In genomic region chr14:104677506-104678332, GRCh38 we compare ENCODE assay signal across 1 cellular context.
TF ChIP-seq lines count a peak whose summit lies in the region.

No MANE protein-coding gene starts in this region.

TF ChIP-seq in HEK293, 187 proteins besides CTCF, POLR2A, EP300 and RAD21 (continued from another document and continues in another):
- TF ChIP-seq PATZ1 (tag by site-specific recombination; IDR thresholded peaks at IDR 0.05) = peak; percentile 99
- peak; percentile 82; the same call in 1 of the 2 replicates for TF ChIP-seq YY1 (tag by site-specific recombination; IDR thresholded peaks at IDR 0.05)
- TF ChIP-seq ZNF449 (tag by site-specific recombination; IDR thresholded peaks at IDR 0.05) = no peak
- peak; percentile 69; the same call in 1 of the 2 replicates for TF ChIP-seq ZBTB7A (tag by site-specific recombination; IDR thresholded peaks at IDR 0.05; ENCODE audit: low read depth)
- no peak for TF ChIP-seq ZNF488 (tag by site-specific recombination; IDR thresholded peaks at IDR 0.05)
- peak; percentile 62 for TF ChIP-seq ZNF366 (tag by site-specific recombination; conservative IDR thresholded peaks at IDR 0.05)
- TF ChIP-seq ZBTB11 (tag by site-specific recombination; conservative IDR thresholded peaks at IDR 0.05; ENCODE audit: low read depth) = peak; percentile 37; the same call in 1 of the 2 replicates
- peak; percentile 89 for TF ChIP-seq KLF1 (tag by site-specific recombination; IDR thresholded peaks at IDR 0.05)
- no peak for TF ChIP-seq BCL11B (tag by site-specific recombination; IDR thresholded peaks at IDR 0.05; ENCODE audit: low read depth)
- TF ChIP-seq ZFP69B (tag by site-specific recombination; IDR thresholded peaks at IDR 0.05) = peak; percentile 66; the same call in 1 of the 2 replicates
- peak; percentile 46; the same call in 1 of the 2 replicates for TF ChIP-seq HIC1 (tag by site-specific recombination; IDR thresholded peaks at IDR 0.05)
- TF ChIP-seq ZSCAN4 (tag by site-specific recombination; IDR thresholded peaks at IDR 0.05) = no peak
- TF ChIP-seq REPIN1 (tag by site-specific recombination; IDR thresholded peaks at IDR 0.05; ENCODE audit: low read depth) = 0 out of 2 replicates have a peak, but pooled peaks have one; percentile 19
- peak; percentile 91 for TF ChIP-seq SP7 (tag by site-specific recombination; IDR thresholded peaks at IDR 0.05)
- TF ChIP-seq WT1 (tag by site-specific recombination; IDR thresholded peaks at IDR 0.05) = peak; percentile 29; the same call in 1 of the 2 replicates
- TF ChIP-seq ZNF664 (tag by site-specific recombination; IDR thresholded peaks at IDR 0.05) = no peak
- TF ChIP-seq ZNF24 (tag by site-specific recombination; IDR thresholded peaks at IDR 0.05) = peak; percentile 80
- TF ChIP-seq TRIM28 (IDR thresholded peaks at IDR 0.05; ENCODE audit: borderline replicate concordance, low read length) = 0 out of 2 replicates have a peak, but pooled peaks have one; percentile 20
- TF ChIP-seq ZNF18 (tag by site-specific recombination; IDR thresholded peaks at IDR 0.05) = no peak
- TF ChIP-seq ZNF140 (tag by site-specific recombination; IDR thresholded peaks at IDR 0.05) = no peak
- 0 out of 2 replicates have a peak, but pooled peaks have one; percentile 37 for TF ChIP-seq ZSCAN23 (tag by site-specific recombination; IDR thresholded peaks at IDR 0.05)
- peak; percentile 99 for TF ChIP-seq SP3 (tag by site-specific recombination; IDR thresholded peaks at IDR 0.05)
- TF ChIP-seq ZNF114 (tag by site-specific recombination; IDR thresholded peaks at IDR 0.05) = no peak
- TF ChIP-seq ZNF292 (tag by site-specific recombination; IDR thresholded peaks at IDR 0.05; ENCODE audit: borderline replicate concordance, low read depth) = no peak
- TF ChIP-seq TCF7L2 (IDR thresholded peaks at IDR 0.05; ENCODE audit: borderline replicate concordance, low read depth, low read length) = no peak
- TF ChIP-seq ZNF670 (tag by site-specific recombination; IDR thresholded peaks at IDR 0.05; ENCODE audit: low read depth) = no peak
- peak; percentile 76 for TF ChIP-seq KLF8 (tag by site-specific recombination; IDR thresholded peaks at IDR 0.05)
- TF ChIP-seq ZNF521 (tag by site-specific recombination; IDR thresholded peaks at IDR 0.05) = no peak
- TF ChIP-seq ZBTB20 (tag by site-specific recombination; IDR thresholded peaks at IDR 0.05) = peak; percentile 69; the same call in 1 of the 2 replicates
- TF ChIP-seq ZNF311 (tag by site-specific recombination; IDR thresholded peaks at IDR 0.05; ENCODE audit: borderline replicate concordance) = no peak
- TF ChIP-seq ZSCAN16 (tag by site-specific recombination; IDR thresholded peaks at IDR 0.05) = no peak; the same call in 1 of the 2 replicates
- peak; percentile 68; the same call in 1 of the 2 replicates for TF ChIP-seq ZNF341 (tag by site-specific recombination; IDR thresholded peaks at IDR 0.05; ENCODE audit: low read depth)
- peak; percentile 27; the same call in 1 of the 2 replicates for TF ChIP-seq ZNF561 (tag by site-specific recombination; IDR thresholded peaks at IDR 0.05; ENCODE audit: borderline replicate concordance)
- TF ChIP-seq ZNF629 (tag by site-specific recombination; IDR thresholded peaks at IDR 0.05) = peak; percentile 77
- 0 out of 2 replicates have a peak, but pooled peaks have one; percentile 9 for TF ChIP-seq ZNF792 (tag by site-specific recombination; IDR thresholded peaks at IDR 0.05)
- TF ChIP-seq SP2 (tag by site-specific recombination; IDR thresholded peaks at IDR 0.05) = peak; percentile 80
- peak; percentile 90 for TF ChIP-seq ZNF692 (tag by site-specific recombination; IDR thresholded peaks at IDR 0.05)
- TF ChIP-seq ZBTB17 (tag by site-specific recombination; IDR thresholded peaks at IDR 0.05) = peak; percentile 88
- no peak for TF ChIP-seq ZNF548 (tag by site-specific recombination; IDR thresholded peaks at IDR 0.05)
- peak; percentile 95 for TF ChIP-seq EGR2 (tag by site-specific recombination; IDR thresholded peaks at IDR 0.05; ENCODE audit: low read depth)
- peak; percentile 95 for TF ChIP-seq ZEB2 (tag by site-specific recombination; IDR thresholded peaks at IDR 0.05)
- TF ChIP-seq ZNF571 (tag by site-specific recombination; IDR thresholded peaks at IDR 0.05) = no peak
- peak; percentile 96 for TF ChIP-seq ZNF335 (tag by site-specific recombination; conservative IDR thresholded peaks at IDR 0.05)
- TF ChIP-seq HOXC10 (CRISPR knock-in tag; IDR thresholded peaks at IDR 0.05) = no peak
- TF ChIP-seq ZNF600 (tag by site-specific recombination; IDR thresholded peaks at IDR 0.05) = peak; percentile 96
- TF ChIP-seq KLF16 (tag by site-specific recombination; IDR thresholded peaks at IDR 0.05) = 0 out of 2 replicates have a peak, but pooled peaks have one; percentile 56
- TF ChIP-seq OSR2 (tag by site-specific recombination; IDR thresholded peaks at IDR 0.05) = peak; percentile 58
- TF ChIP-seq ZNF747 (tag by site-specific recombination; IDR thresholded peaks at IDR 0.05) = no peak
- no peak for TF ChIP-seq PRDM1 (tag by site-specific recombination; IDR thresholded peaks at IDR 0.05)
- peak; percentile 49; the same call in 1 of the 2 replicates for TF ChIP-seq ZNF394 (tag by site-specific recombination; IDR thresholded peaks at IDR 0.05; ENCODE audit: borderline replicate concordance)
- no peak for TF ChIP-seq HOXD13 (CRISPR knock-in tag; IDR thresholded peaks at IDR 0.05; ENCODE audit: borderline replicate concordance)
- TF ChIP-seq ZNF280C (tag by site-specific recombination; IDR thresholded peaks at IDR 0.05) = no peak
- peak; percentile 91 for TF ChIP-seq ZNF2 (tag by site-specific recombination; IDR thresholded peaks at IDR 0.05)
